Comparison of ENCODE assay signal across 8 cellular contexts in genomic region chr15:60590935-60591490, GRCh38.
DNase-seq lines count a peak whose midpoint lies in the region; ATAC-seq lines count a peak whose summit lies in the region.

No MANE protein-coding gene starts in this region.

- peak overlapping the region; percentile 59 to 92 (median 83) for H3K27ac Mint-ChIP-seq in IgD-negative memory B cell
- peak overlapping the region; percentile 79 for H3K27ac Mint-ChIP-seq in activated CD4-positive, alpha-beta T cell treated with anti-CD3 and anti-CD28 coated beads, Interleukin-2, amount 10 ng/mL, durations not matched to agents 24 days and 14 days
- peak overlapping the region; percentile 79 for H3K27ac Mint-ChIP-seq in memory B cell

- H3K9me3 Mint-ChIP-seq in IgD-negative memory B cell = no peaks in the 10 kb centered on the region
- H3K9me3 Mint-ChIP-seq in activated CD4-positive, alpha-beta T cell treated with anti-CD3 and anti-CD28 coated beads, Interleukin-2, amount 10 ng/mL, durations not matched to agents 24 days and 14 days = no peaks in the 10 kb centered on the region
- H3K9me3 Mint-ChIP-seq in memory B cell = no peaks in the 10 kb centered on the region

- peak overlapping the region; percentile 93 for H3K4me3 ChIP-seq in effector memory CD4-positive, alpha-beta T cell (ENCODE audit: insufficient read depth, low read depth, low read length, poor library complexity, severe bottlenecking)

- H3K4me1 Mint-ChIP-seq in IgD-negative memory B cell = peaks cover 2 to 25% (median 15%) of the 10 kb centered on the region in 3 donors
- H3K4me1 Mint-ChIP-seq in activated CD4-positive, alpha-beta T cell treated with anti-CD3 and anti-CD28 coated beads, Interleukin-2, amount 10 ng/mL, durations not matched to agents 24 days and 14 days = peaks cover 48% of the 10 kb centered on the region
- peaks cover 9% of the 10 kb centered on the region for H3K4me1 Mint-ChIP-seq in memory B cell

- peaks cover 4% of the 10 kb centered on the region for H3K27me3 Mint-ChIP-seq in IgD-negative memory B cell
- H3K27me3 Mint-ChIP-seq in activated CD4-positive, alpha-beta T cell treated with anti-CD3 and anti-CD28 coated beads, Interleukin-2, amount 10 ng/mL, durations not matched to agents 24 days and 14 days = no peaks in the 10 kb centered on the region
- peaks cover 1% of the 10 kb centered on the region for H3K27me3 Mint-ChIP-seq in memory B cell

- no peaks in the 10 kb centered on the region for H3K27me3 ChIP-seq in effector memory CD4-positive, alpha-beta T cell (replicated peaks; ENCODE audit: control insufficient read depth, insufficient read depth, low read length, poor library complexity, severe bottlenecking)

- H3K36me3 ChIP-seq in effector memory CD4-positive, alpha-beta T cell (ENCODE audit: control insufficient read depth, insufficient read depth, low read length) = no peaks in the 10 kb centered on the region

- peak; percentile 75 for DNase-seq in DMS 273 (lab: John Stamatoyannopoulos, UW; ENCODE audit: unreplicated experiment)
- DNase-seq in activated CD4-positive, alpha-beta T cell treated with anti-CD3 and anti-CD28 coated beads, Interleukin-2, amount 10 ng/mL, durations not matched to agents 24 days and 14 days = peak; percentile 88
- DNase-seq in effector memory CD4-positive, alpha-beta T cell = peak in 1 of 3 donors; percentile 13
- DNase-seq in memory B cell (ENCODE audit: low spot score in 2 of 2) = peak in 1 of 2 donors; percentile 39
- DNase-seq in stimulated activated naive CD4-positive, alpha-beta T cell (lab: John Stamatoyannopoulos, UW) = peak; percentile 19 to 61 (median 38)
- DNase-seq in middle frontal gyrus (ENCODE audit: extremely low spot score, low spot score) = no peak

- intact Hi-C loops in activated CD4-positive, alpha-beta T cell treated with anti-CD3 and anti-CD28 coated beads, Interleukin-2, amount 10 ng/mL, durations not matched to agents 24 days and 14 days (cut with micrococcal nuclease) = loop anchor here (5.0 kb wide), 1 partner anchor 251 kb away; no protein-coding TSS in a partner anchor

- H3K27ac ChIP-seq in effector memory CD4-positive, alpha-beta T cell (ENCODE audit: insufficient read depth, low read length, poor library complexity, severe bottlenecking) = peak overlapping the region; percentile 94

- H3K9me3 ChIP-seq in effector memory CD4-positive, alpha-beta T cell (ENCODE audit: control insufficient read depth, low read length) = no peaks in the 10 kb centered on the region

- H3K36me3 Mint-ChIP-seq in IgD-negative memory B cell = no peaks in the 10 kb centered on the region
- peaks cover 10% of the 10 kb centered on the region for H3K36me3 Mint-ChIP-seq in activated CD4-positive, alpha-beta T cell treated with anti-CD3 and anti-CD28 coated beads, Interleukin-2, amount 10 ng/mL, durations not matched to agents 24 days and 14 days (ENCODE audit: low read depth)
- H3K36me3 Mint-ChIP-seq in memory B cell = no peaks in the 10 kb centered on the region

- peaks cover 31% of the 10 kb centered on the region for H3K4me1 ChIP-seq in effector memory CD4-positive, alpha-beta T cell (ENCODE audit: control insufficient read depth, insufficient read depth, low read length, poor library complexity, severe bottlenecking)

- peak; percentile 11 for ATAC-seq in memory B cell (ENCODE audit: low read depth)
- no peak for ATAC-seq in HG03442 (IDR thresholded peaks at IDR 0.05; ENCODE audit: unreplicated experiment)

- H3K4me3 Mint-ChIP-seq in IgD-negative memory B cell (peak overlapping the region; percentile 83 to 91 (median 90)), memory B cell (peak overlapping the region; percentile 81)
- peak overlapping the region; percentile 83 for H3K4me3 Mint-ChIP-seq in activated CD4-positive, alpha-beta T cell treated with anti-CD3 and anti-CD28 coated beads, Interleukin-2, amount 10 ng/mL, durations not matched to agents 24 days and 14 days
